8 cellular contexts compared by ENCODE assay signal in the genomic region with DNA sequence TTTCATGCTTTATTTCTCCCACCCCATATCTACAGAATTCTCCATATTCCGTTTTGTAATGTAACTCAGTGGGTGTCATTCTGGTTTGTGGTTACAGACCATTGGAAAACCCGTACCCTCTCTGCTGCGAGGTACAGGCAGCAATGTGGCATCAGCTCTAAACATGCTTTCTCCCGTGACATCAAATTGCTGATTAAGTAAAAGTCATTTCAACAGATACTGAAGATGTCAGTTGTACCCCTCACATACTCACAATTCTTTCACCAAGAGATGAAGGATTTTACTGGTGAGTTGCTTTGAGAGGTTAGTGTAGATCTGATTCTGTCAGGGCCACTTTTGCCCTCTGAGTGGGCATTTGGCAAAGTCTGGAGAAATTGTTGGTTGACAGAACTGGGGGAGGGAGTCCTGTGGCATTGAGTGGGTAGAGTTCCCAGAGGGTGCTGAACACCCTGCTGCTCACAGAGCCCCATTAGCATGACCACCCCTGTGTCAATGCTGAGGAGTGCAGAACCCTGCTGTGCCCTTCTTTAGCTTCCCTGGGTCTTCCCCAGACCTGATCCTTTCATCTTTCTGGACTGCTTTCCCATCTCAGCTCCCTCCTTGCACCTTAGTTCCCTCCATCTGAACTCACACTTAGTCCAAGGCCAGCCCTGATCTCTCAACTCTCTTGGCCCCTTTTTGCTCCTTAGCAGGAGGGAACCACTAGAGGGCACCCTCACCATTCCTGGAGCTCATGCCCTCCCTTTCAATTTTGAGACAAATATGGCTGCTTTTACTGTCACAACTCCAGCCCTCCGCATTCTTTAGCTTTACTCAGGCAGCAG. TPM values are rescaled to one million over a fixed set of nuclear protein-coding genes. Genes with fewer than 3 reads are reported as not detected.
DNase-seq lines count a peak whose midpoint lies in the region; ATAC-seq and TF ChIP-seq lines count a peak whose summit lies in the region.

No MANE protein-coding gene starts in this region.

- CTCF ChIA-PET in BJ (lab: Yijun Ruan, JAX) = interaction anchor here (0.6 to 2.9 kb wide), 24 partner anchors 10 to 455 kb away, joined by 3 to 24 read pairs (median 3); no protein-coding TSS in a partner anchor

- H3K4me3 ChIP-seq in BJ (ENCODE audit: low read depth, low read length) = no peak overlapping the region
- H3K4me3 ChIP-seq in NT2/D1 (ENCODE audit: insufficient read length, low read depth) = no peak overlapping the region

- ATAC-seq in GM18505 (IDR thresholded peaks at IDR 0.05; ENCODE audit: unreplicated experiment) (no peak), GM19397 (IDR thresholded peaks at IDR 0.05; ENCODE audit: unreplicated experiment) (no peak)

- H3K36me3 ChIP-seq in BJ (ENCODE audit: control insufficient read depth, insufficient read depth, low read length) (no peaks in the 10 kb centered on the region), NT2/D1 (ENCODE audit: insufficient read depth, insufficient read length, low read length) (no peaks in the 10 kb centered on the region)

- TF ChIP-seq CTCF in BJ (IDR thresholded peaks at IDR 0.05; ENCODE audit: insufficient read depth, low read depth, low read length) (peak; percentile 87), GM13977 (IDR thresholded peaks at IDR 0.05; ENCODE audit: extremely low read depth, insufficient read depth, missing control alignments) (peak; percentile 72)

- POLR2A ChIA-PET in BJ (lab: Charles Lee) = no interaction called here

- in situ Hi-C loops in GM13977 (cut with MboI; ENCODE audit: low pct_unique_long_range_greater_than_20kb, low sequenced_read_pairs, unreplicated experiment) = no loop called here

- H3K9ac ChIP-seq in NT2/D1 (ENCODE audit: insufficient read length, low read depth) = no peak overlapping the region

- 0 out of 2 replicates have a peak, but pooled peaks cover 3% of the 10 kb centered on the region for H3K9me3 ChIP-seq in NT2/D1 (ENCODE audit: insufficient read depth, low read length)

- H3K27me3 ChIP-seq in BJ (ENCODE audit: control insufficient read depth, insufficient read depth, low read length) (peaks cover 7% of the 10 kb centered on the region; the same call in 1 of the 2 replicates), NT2/D1 (ENCODE audit: insufficient read depth, insufficient read length) (no peaks in the 10 kb centered on the region)

- DNase-seq in BJ (ENCODE audit: low read depth) (no peak), GM13977 (ENCODE audit: low spot score) (peak; percentile 51), NT2/D1 (ENCODE audit: low read depth, low spot score) (peak; percentile 30), amniotic epithelial cell (ENCODE audit: low read depth) (peak; percentile 14), lung microvascular endothelial cell (ENCODE audit: low read depth in 2 of 2) (peak; percentile 58 to 71), NCI-H128 (lab: John Stamatoyannopoulos, UW; ENCODE audit: unreplicated experiment) (no peak)

- no peak for TF ChIP-seq POLR2A in GM18505 (IDR thresholded peaks at IDR 0.05; ENCODE audit: borderline replicate concordance, extremely low read depth, insufficient read depth, insufficient read length)

- no peaks in the 10 kb centered on the region for H3K4me1 ChIP-seq in NT2/D1 (ENCODE audit: insufficient read depth, insufficient read length)

RNA-seq across cellular contexts. Expression of gene CEACAM8, which starts 39.9 kb away (rescaled TPM):
- polyA plus RNA-seq in BJ (2011; rRNA removed) = not detected in 2 replicates
- polyA minus RNA-seq in BJ (2011; rRNA and poly(A)+ RNA removed) = not detected in 2 replicates
- total RNA-seq in lung microvascular endothelial cell = not detected in 2 replicates

Comparison
In these comparisons a context has a peak if more than half of its experiments do, and no peak if none do; other contexts are left out.
1. DNase-seq: peak in GM13977 (single experiment), NT2/D1 (single experiment), amniotic epithelial cell (single experiment) and lung microvascular endothelial cell (2 of 2); none in BJ (single experiment) and NCI-H128 (single experiment).